14 cellular contexts compared by ENCODE assay signal in the genomic region with DNA sequence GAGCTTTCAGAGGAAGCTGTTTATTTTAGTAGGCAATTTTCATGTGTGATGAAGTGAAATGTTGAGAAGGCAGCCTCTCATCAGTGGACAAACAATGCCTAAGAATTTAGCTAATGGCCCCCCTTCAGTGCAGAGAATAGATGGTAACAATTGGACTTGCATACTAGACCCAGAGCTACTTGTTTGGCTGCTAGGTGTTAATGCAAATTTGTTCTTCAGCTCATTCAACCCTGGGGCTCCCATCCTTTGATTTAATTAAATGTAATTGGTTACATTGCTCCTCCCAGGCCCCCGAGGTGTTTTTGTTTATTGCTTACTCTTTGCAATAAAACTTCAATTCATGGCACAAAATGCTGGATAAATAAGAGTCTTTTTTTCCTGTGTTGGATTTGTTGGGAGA.
"Had no signal": no experiment of that assay in that cellular context is flagged by ENCODE, and none has a peak within 500 bp of the region (broad histone marks: within the 10 kb centered on the region; RNA-seq: fewer than 3 reads in every experiment).

No MANE protein-coding gene starts in this region.

- H3K36me3 ChIP-seq: stomach, thoracic aorta had no signal

- H3K27me3 ChIP-seq: dorsolateral prefrontal cortex, foreskin keratinocyte, stomach had no signal

- FAIRE-seq: bronchial epithelial cell, endothelial cell of umbilical vein had no signal

- H3K4me1 ChIP-seq: foreskin keratinocyte, parathyroid adenoma, stomach had no signal

- H3K9ac ChIP-seq: parathyroid adenoma had no signal

- H3K4me3 ChIP-seq: dorsolateral prefrontal cortex, stomach, thoracic aorta had no signal

- H3K27ac ChIP-seq: dorsolateral prefrontal cortex, foreskin keratinocyte, parathyroid adenoma, stomach, thoracic aorta had no signal

- H3K9me3 ChIP-seq: stomach, thoracic aorta had no signal

- DNase-seq: activated CD4-positive, alpha-beta T cell treated with anti-CD3 and anti-CD28 coated beads for 48 hours; activated CD8-positive, alpha-beta memory T cell treated with anti-CD3 and anti-CD28 coated beads, Interleukin-2, amount 50 U/mL, for 48 hours; activated CD8-positive, alpha-beta T cell treated with anti-CD3 and anti-CD28 coated beads, Interleukin-2, amount 10 ng/mL, durations not matched to agents 7 days and 5 days; aorta; dorsolateral prefrontal cortex; foreskin keratinocyte; kidney glomerular epithelial cell; stimulated activated CD4-positive, alpha-beta T cell treated with anti-CD3 and anti-CD28 coated beads, Interleukin-15, amount 100 ng/mL, for 24 hours; stimulated activated CD4-positive, alpha-beta T cell treated with anti-CD3 and anti-CD28 coated beads, Interleukin-4, amount 100 ng/mL, for 24 hours; stomach had no signal
